ENCODE assay signal across 1 cellular context in genomic region chr3:49826016-49826415, GRCh38.
TF ChIP-seq lines count a peak whose summit lies in the region.

No MANE protein-coding gene starts in this region.

TF ChIP-seq in IMR-90, 13 proteins besides CTCF, POLR2A, EP300 and RAD21 (continued from another document):
- TF ChIP-seq SMC3 (IDR thresholded peaks at IDR 0.05; ENCODE audit: low read depth, low read length): no peak
- TF ChIP-seq ELK1 (IDR thresholded peaks at IDR 0.05; ENCODE audit: borderline replicate concordance, low read depth, low read length): no peak
- TF ChIP-seq NFE2L2 (IDR thresholded peaks at IDR 0.05; ENCODE audit: low read depth, low read length): no peak
TF ChIP-seq in IMR-90: peak in this region for 0.
